Comparison of ENCODE assay signal across 1 cellular context in genomic region chr20:62370115-62370806, GRCh38.
TF ChIP-seq lines count a peak whose summit lies in the region.

No MANE protein-coding gene starts in this region.

TF ChIP-seq in HepG2, 621 proteins besides CTCF, POLR2A, EP300 and RAD21 (continues in another document):
- TF ChIP-seq THAP7 (CRISPR knock-in tag; IDR thresholded peaks at IDR 0.05), result no peak
- no peak for TF ChIP-seq IRF2 (CRISPR knock-in tag; IDR thresholded peaks at IDR 0.05)
- TF ChIP-seq RORA (CRISPR knock-in tag; IDR thresholded peaks at IDR 0.05), result no peak
- TF ChIP-seq ZNF883 (CRISPR knock-in tag; IDR thresholded peaks at IDR 0.05; ENCODE audit: not compliant biosample characterization), result peak; percentile 13
- no peak for TF ChIP-seq POLR2AphosphoS2 (IDR thresholded peaks at IDR 0.05; ENCODE audit: low read depth, low read length)
- TF ChIP-seq PBX3 (CRISPR knock-in tag; IDR thresholded peaks at IDR 0.05; ENCODE audit: borderline replicate concordance), result no peak
- 0 out of 2 replicates have a peak, but pooled peaks have one; percentile 50 for TF ChIP-seq FOXM1 (CRISPR knock-in tag; IDR thresholded peaks at IDR 0.05)
- TF ChIP-seq SNAPC2 (CRISPR knock-in tag; IDR thresholded peaks at IDR 0.05), result no peak
- no peak for TF ChIP-seq ATF6 (CRISPR knock-in tag; conservative IDR thresholded peaks at IDR 0.05)
- TF ChIP-seq SMAD1 (CRISPR knock-in tag; IDR thresholded peaks at IDR 0.05; ENCODE audit: borderline replicate concordance, low read depth), result no peak
- peak; percentile 3 for TF ChIP-seq TEAD3 (CRISPR knock-in tag; optimal IDR thresholded peaks at IDR 0.05; ENCODE audit: borderline replicate concordance)
- TF ChIP-seq ZNF264 (CRISPR knock-in tag; IDR thresholded peaks at IDR 0.05), result no peak
- no peak for TF ChIP-seq HNRNPL (IDR thresholded peaks at IDR 0.05; ENCODE audit: low read depth, low read length)
- TF ChIP-seq ZNF549 (CRISPR knock-in tag; IDR thresholded peaks at IDR 0.05), result no peak
- peak; percentile 24; the same call in 1 of the 2 replicates for TF ChIP-seq NFKBIZ (CRISPR knock-in tag; IDR thresholded peaks at IDR 0.05)
- TF ChIP-seq MAX (IDR thresholded peaks at IDR 0.05), result no peak
- peak; percentile 4; the same call in 1 of the 2 replicates for TF ChIP-seq HNF4G (IDR thresholded peaks at IDR 0.05; ENCODE audit: borderline replicate concordance, low read depth, low read length)
- TF ChIP-seq HNF4G (CRISPR knock-in tag; IDR thresholded peaks at IDR 0.05; ENCODE audit: borderline replicate concordance, low read depth), result no peak
- peak; percentile 44; the same call in 1 of the 2 replicates for TF ChIP-seq ZFP91 (CRISPR knock-in tag; IDR thresholded peaks at IDR 0.05; ENCODE audit: borderline replicate concordance)
- 0 out of 2 replicates have a peak, but pooled peaks have one; percentile 2 for TF ChIP-seq ZNF333 (CRISPR knock-in tag; IDR thresholded peaks at IDR 0.05; ENCODE audit: borderline replicate concordance)
- TF ChIP-seq MXD3 (CRISPR knock-in tag; IDR thresholded peaks at IDR 0.05), result no peak
- TF ChIP-seq WIZ (CRISPR knock-in tag; IDR thresholded peaks at IDR 0.05), result 0 out of 2 replicates have a peak, but pooled peaks have one; percentile 65
- peak; percentile 72 for TF ChIP-seq ZNF770 (CRISPR knock-in tag; IDR thresholded peaks at IDR 0.05)
- TF ChIP-seq YY1 (IDR thresholded peaks at IDR 0.05; ENCODE audit: insufficient read depth, insufficient replicate concordance, low read depth, low read length), result no peak
- peak; percentile 84 for TF ChIP-seq CEBPG (CRISPR knock-in tag; IDR thresholded peaks at IDR 0.05)
- no peak for TF ChIP-seq THAP8 (CRISPR knock-in tag; IDR thresholded peaks at IDR 0.05; ENCODE audit: borderline replicate concordance)
- no peak for TF ChIP-seq CBX1 (IDR thresholded peaks at IDR 0.05; ENCODE audit: low read depth)
- no peak; the same call in 1 of the 2 replicates for TF ChIP-seq BORCS8-MEF2B (CRISPR knock-in tag; IDR thresholded peaks at IDR 0.05)
- peak; percentile 58; the same call in 1 of the 2 replicates for TF ChIP-seq ZNF609 (CRISPR knock-in tag; IDR thresholded peaks at IDR 0.05; ENCODE audit: borderline replicate concordance)
- peak; percentile 59; the same call in 1 of the 2 replicates for TF ChIP-seq ZHX1 (CRISPR knock-in tag; IDR thresholded peaks at IDR 0.05; ENCODE audit: low read depth)
- peak; percentile 95 for TF ChIP-seq TERF1 (CRISPR knock-in tag; IDR thresholded peaks at IDR 0.05)
- no peak for TF ChIP-seq ETV6 (CRISPR knock-in tag; conservative IDR thresholded peaks at IDR 0.05)
- 0 out of 2 replicates have a peak, but pooled peaks have one; percentile 4 for TF ChIP-seq THAP11 (CRISPR knock-in tag; IDR thresholded peaks at IDR 0.05)
- TF ChIP-seq ZNF652 (CRISPR knock-in tag; IDR thresholded peaks at IDR 0.05; ENCODE audit: borderline replicate concordance, low read depth), result peak; percentile 9; the same call in 1 of the 2 replicates
- no peak for TF ChIP-seq MBNL3 (CRISPR knock-in tag; conservative IDR thresholded peaks at IDR 0.05)
- peak; percentile 15; the same call in 1 of the 2 replicates for TF ChIP-seq SPEN (CRISPR knock-in tag; IDR thresholded peaks at IDR 0.05; ENCODE audit: low read depth)
- TF ChIP-seq ZBTB46 (CRISPR knock-in tag; IDR thresholded peaks at IDR 0.05; ENCODE audit: borderline replicate concordance), result peak; percentile 90; the same call in 1 of the 2 replicates
- no peak for TF ChIP-seq KDM6A (CRISPR knock-in tag; IDR thresholded peaks at IDR 0.05; ENCODE audit: low read depth)
